In the genomic region with DNA sequence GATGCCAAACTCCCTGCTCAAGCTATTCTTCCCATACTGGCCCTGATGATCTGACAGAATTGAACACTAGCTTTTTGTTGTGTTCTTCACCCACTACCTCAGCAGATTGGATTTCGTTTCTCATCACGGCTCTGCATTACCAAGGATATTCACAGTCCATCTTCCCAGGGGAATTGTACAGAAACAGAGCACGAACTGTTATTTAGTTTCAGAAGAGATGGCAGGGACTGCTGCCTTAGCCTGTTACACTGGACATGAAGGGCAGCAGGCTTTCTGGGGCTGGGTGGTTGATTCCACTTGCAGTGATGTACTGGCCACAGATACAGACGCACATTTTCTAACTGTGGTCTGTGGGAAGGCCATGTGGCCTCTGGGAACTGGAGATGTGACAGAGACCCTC, we compare ENCODE assay signal across 11 cellular contexts.
A peak's percentile ranks its signal among the peaks of the same experiment; 100 is the strongest.
DNase-seq lines count a peak whose midpoint lies in the region; ATAC-seq and TF ChIP-seq lines count a peak whose summit lies in the region.
"Had no signal": no experiment of that assay in that cellular context is flagged by ENCODE, and none has a peak within 500 bp of the region (broad histone marks: within the 10 kb centered on the region; RNA-seq: fewer than 3 reads in every experiment).

No MANE protein-coding gene starts in this region.

- peak overlapping the region; percentile 12 to 41 for H3K27ac ChIP-seq in breast epithelium
- H3K27ac ChIP-seq in mesodermal cell (ENCODE audit: low read depth, low read length, severe bottlenecking) = peak overlapping the region; percentile 81
- H3K27ac ChIP-seq in tibial artery = peak overlapping the region; percentile 87 to 92

- H3K27me3 ChIP-seq in breast epithelium (no peaks in the 10 kb centered on the region), tibial artery (no peaks in the 10 kb centered on the region)

- H3K9me3 Mint-ChIP-seq in MCF 10A (ENCODE audit: unreplicated experiment) = no peaks in the 10 kb centered on the region
- H3K9me3 Mint-ChIP-seq in activated CD8-positive, alpha-beta memory T cell treated with anti-CD3 and anti-CD28 coated beads, Interleukin-2, amount 10 ng/mL, durations not matched to agents 7 days and 5 days (ENCODE audit: low read depth) = no peaks in the 10 kb centered on the region
- H3K9me3 Mint-ChIP-seq: WTC11 had no signal

- POLR2A ChIA-PET in MCF 10A (lab: Yijun Ruan, JAX) = interaction anchor here (5.8 kb wide), 1 partner anchor 7 kb away, joined by 92 read pairs; no protein-coding TSS in a partner anchor

- H3K27me3 Mint-ChIP-seq in MCF 10A (ENCODE audit: insufficient read depth, unreplicated experiment) = no peaks in the 10 kb centered on the region
- H3K27me3 Mint-ChIP-seq in activated CD8-positive, alpha-beta memory T cell treated with anti-CD3 and anti-CD28 coated beads, Interleukin-2, amount 10 ng/mL, durations not matched to agents 7 days and 5 days = peaks cover 18% of the 10 kb centered on the region

- H3K9me3 ChIP-seq in breast epithelium = no peaks in the 10 kb centered on the region
- H3K9me3 ChIP-seq in mesodermal cell (ENCODE audit: control insufficient read depth, low read length) = no peaks in the 10 kb centered on the region
- no peaks in the 10 kb centered on the region for H3K9me3 ChIP-seq in tibial artery

- H3K36me3 Mint-ChIP-seq in MCF 10A (ENCODE audit: insufficient read depth, unreplicated experiment) = peaks cover 23% of the 10 kb centered on the region
- peaks cover 36% of the 10 kb centered on the region for H3K36me3 Mint-ChIP-seq in activated CD8-positive, alpha-beta memory T cell treated with anti-CD3 and anti-CD28 coated beads, Interleukin-2, amount 10 ng/mL, durations not matched to agents 7 days and 5 days

- no peak for TF ChIP-seq CTCF in breast epithelium (IDR thresholded peaks at IDR 0.05)
- no peak for TF ChIP-seq CTCF in MCF 10A (IDR thresholded peaks at IDR 0.05; ENCODE audit: unreplicated experiment)
- no peak for TF ChIP-seq CTCF in tibial artery (IDR thresholded peaks at IDR 0.05)

- no peak for ATAC-seq in HG02981 (IDR thresholded peaks at IDR 0.05; ENCODE audit: unreplicated experiment)
- no peak for ATAC-seq in activated CD8-positive, alpha-beta memory T cell treated with anti-CD3 and anti-CD28 coated beads, Interleukin-2, amount 10 ng/mL, durations not matched to agents 7 days and 5 days

- no peaks in the 10 kb centered on the region for H3K36me3 ChIP-seq in breast epithelium
- peaks cover 58% of the 10 kb centered on the region for H3K36me3 ChIP-seq in mesodermal cell (ENCODE audit: control insufficient read depth, insufficient read depth, low read length)
- peaks cover 0 to 19% (median 6%) of the 10 kb centered on the region in 3 donors for H3K36me3 ChIP-seq in tibial artery

- H3K4me3 Mint-ChIP-seq in MCF 10A (ENCODE audit: unreplicated experiment) = no peak overlapping the region
- H3K4me3 Mint-ChIP-seq in activated CD8-positive, alpha-beta memory T cell treated with anti-CD3 and anti-CD28 coated beads, Interleukin-2, amount 10 ng/mL, durations not matched to agents 7 days and 5 days = no peak overlapping the region
- H3K4me3 Mint-ChIP-seq: WTC11 had no signal

- peaks cover 0 to 4% of the 10 kb centered on the region in 2 donors for H3K4me1 ChIP-seq in breast epithelium
- H3K4me1 ChIP-seq in mesodermal cell (ENCODE audit: control insufficient read depth, insufficient read depth, low read length, poor library complexity, severe bottlenecking) = peaks cover 50% of the 10 kb centered on the region
- H3K4me1 ChIP-seq in tibial artery = peaks cover 12 to 79% (median 59%) of the 10 kb centered on the region in 4 donors

- H3K4me1 Mint-ChIP-seq in MCF 10A (ENCODE audit: insufficient read depth, unreplicated experiment) = peaks cover 39% of the 10 kb centered on the region
- peaks cover 58% of the 10 kb centered on the region for H3K4me1 Mint-ChIP-seq in activated CD8-positive, alpha-beta memory T cell treated with anti-CD3 and anti-CD28 coated beads, Interleukin-2, amount 10 ng/mL, durations not matched to agents 7 days and 5 days

- DNase-seq in breast epithelium (ENCODE audit: low spot score in 2 of 2) = no peak
- no peak for DNase-seq in MCF 10A (ENCODE audit: unreplicated experiment)
- DNase-seq in astrocyte of the hippocampus (ENCODE audit: low read depth, low spot score) = peak; percentile 26
- no peak for DNase-seq in tibial artery
- no peak for DNase-seq in activated CD8-positive, alpha-beta memory T cell treated with anti-CD3 and anti-CD28 coated beads, Interleukin-2, amount 10 ng/mL, durations not matched to agents 7 days and 5 days
- DNase-seq in NK-92 treated with Interleukin-12 subunit alpha and Interleukin-12 subunit beta, amount 100 ng/mL, for 24 hours (lab: John Stamatoyannopoulos, UW) = no peak
- DNase-seq: Calu3, NCI-H1694 had no signal

- H3K27ac Mint-ChIP-seq in MCF 10A (ENCODE audit: low read depth, unreplicated experiment) = no peak overlapping the region
- no peak overlapping the region for H3K27ac Mint-ChIP-seq in activated CD8-positive, alpha-beta memory T cell treated with anti-CD3 and anti-CD28 coated beads, Interleukin-2, amount 10 ng/mL, durations not matched to agents 7 days and 5 days

- intact Hi-C loops in breast epithelium (cut with DNase I; ENCODE audit: low total_unique reads) (no loop called here), MCF 10A (cut with micrococcal nuclease) (no loop called here), tibial artery (cut with DNase I; ENCODE audit: low total_unique reads) (no loop called here)

- no peak overlapping the region for H3K4me3 ChIP-seq in breast epithelium
- no peak overlapping the region for H3K4me3 ChIP-seq in mesodermal cell (ENCODE audit: extremely low read depth, insufficient read depth, low read length, poor library complexity, severe bottlenecking)
- H3K4me3 ChIP-seq in tibial artery = no peak overlapping the region

- CTCF ChIA-PET in MCF 10A (lab: Yijun Ruan, JAX) = interaction anchor here (0.7 to 3.3 kb wide), 6 partner anchors 21 to 249 kb away, joined by 3 to 24 read pairs (median 3); no protein-coding TSS in a partner anchor
- CTCF ChIA-PET in activated CD8-positive, alpha-beta memory T cell treated with anti-CD3 and anti-CD28 coated beads, Interleukin-2, amount 10 ng/mL, durations not matched to agents 7 days and 5 days (lab: Charles Lee) = interaction anchor here (3.2 to 3.4 kb wide), 2 partner anchors 35 to 205 kb away, joined by 14 to 17 read pairs; no protein-coding TSS in a partner anchor

- no peak for TF ChIP-seq POLR2A in breast epithelium (IDR thresholded peaks at IDR 0.05)

- no TSS peak for BruUV-seq in MCF 10A (replicated peaks; lab: Mats Ljungman, UMichigan)

- 94 to 96% methylated on average over 2 to 4 of the region's 4 CpGs for WGBS in mesodermal cell (ENCODE audit: insufficient coverage in 2 of 2), 2 experiments

Comparison
In these comparisons a context has a peak if more than half of its experiments do, and no peak if none do; other contexts are left out.
1. H3K27ac ChIP-seq: peak in every context shown above with its lines; median percentile 90 in tibial artery; 81 in mesodermal cell; 26 in breast epithelium.